ENCODE assay signal across 10 cellular contexts in genomic region chr5:6480133-6481051, GRCh38. TPM values are rescaled to one million over a fixed set of nuclear protein-coding genes. Genes with fewer than 3 reads are reported as not detected.
DNase-seq lines count a peak whose midpoint lies in the region; ATAC-seq, FAIRE-seq and TF ChIP-seq lines count a peak whose summit lies in the region.
"Had no signal": no experiment of that assay in that cellular context is flagged by ENCODE, and none has a peak within 500 bp of the region (broad histone marks: within the 10 kb centered on the region; RNA-seq: fewer than 3 reads in every experiment).

No MANE protein-coding gene starts in this region.

- H3K27ac ChIP-seq in Panc1 (ENCODE audit: low read length) = no peak overlapping the region
- peak overlapping the region in 1 of 4 donors; percentile 55 for H3K27ac ChIP-seq in transverse colon
- H3K27ac ChIP-seq: SK-N-MC had no signal

- H3K4me3 ChIP-seq in Panc1 (ENCODE audit: low read depth in 2 of 2, low read length in 2 of 2) = no peak overlapping the region
- no peak overlapping the region for H3K4me3 ChIP-seq in transverse colon
- H3K4me3 ChIP-seq: SK-N-MC had no signal

- H3K4me1 ChIP-seq in Panc1 (ENCODE audit: control insufficient read depth, insufficient read depth, low read length) (no peaks in the 10 kb centered on the region), transverse colon (no peaks in the 10 kb centered on the region)

- peak; percentile 27 for ATAC-seq in GM19468 (IDR thresholded peaks at IDR 0.05; ENCODE audit: extremely low read depth, unreplicated experiment)
- ATAC-seq in HG03064 (IDR thresholded peaks at IDR 0.05; ENCODE audit: low read depth, unreplicated experiment) = peak; percentile 55
- ATAC-seq in Panc1 = 0 out of 2 replicates have a peak, but pooled peaks have one; percentile 52
- no peak for ATAC-seq in HG03139 (IDR thresholded peaks at IDR 0.05; ENCODE audit: unreplicated experiment)
- ATAC-seq: CD8-positive, alpha-beta T cell had no signal

- no TSS peak for BruUV-seq in Panc1 (replicated peaks; lab: Mats Ljungman, UMichigan)

- CTCF ChIA-PET in Panc1 (lab: Charles Lee) = no interaction called here

- POLR2A ChIA-PET in Panc1 (lab: Charles Lee) = no interaction called here

- peaks cover under 1% of the 10 kb centered on the region; the same call in 1 of the 2 replicates for H3K27me3 ChIP-seq in Panc1 (ENCODE audit: control insufficient read depth, insufficient read depth, low read length)
- no peaks in the 10 kb centered on the region for H3K27me3 ChIP-seq in transverse colon

- TF ChIP-seq POLR2A in GM12892 (IDR thresholded peaks at IDR 0.05; ENCODE audit: low read depth, low read length) (no peak), transverse colon (IDR thresholded peaks at IDR 0.05) (no peak)

- WGBS in transverse colon (ENCODE audit: low coverage in 1 of 2), 2 donors = 76 to 83% methylated on average over 5 to 15 of the region's 15 CpGs

- H3K9me3 ChIP-seq in Panc1 (ENCODE audit: control insufficient read depth, insufficient read depth, low read depth, low read length) (no peaks in the 10 kb centered on the region), transverse colon (no peaks in the 10 kb centered on the region)

- peak; percentile 61 for FAIRE-seq in GM12892 (lab: Jason Lieb, UNC)
- FAIRE-seq in RCC 7860 (lab: Jason Lieb, UNC) = no peak

- DNase-seq in GM12892 (ENCODE audit: insufficient read length) (peak; percentile 40), Panc1 (ENCODE audit: low read depth, low spot score) (no peak), transverse colon (no peak), RCC 7860 (ENCODE audit: low spot score) (no peak), OCI-M2 (lab: John Stamatoyannopoulos, UW; ENCODE audit: unreplicated experiment) (no peak)
- DNase-seq: CD8-positive, alpha-beta T cell had no signal

- TF ChIP-seq EP300 in transverse colon (IDR thresholded peaks at IDR 0.05; ENCODE audit: low read depth) = no peak

- in situ Hi-C loops in Panc1 (cut with HindIII; ENCODE audit: low pct_unique_long_range_greater_than_20kb, low sequenced_read_pairs) (no loop called here), transverse colon (cut with MboI; ENCODE audit: low pct_ligation_motif_present in 1 of 4, low pct_unique_long_range_greater_than_20kb in 1 of 4, low sequenced_read_pairs in 3 of 4) (no loop called here)

- H3K36me3 ChIP-seq in Panc1 (ENCODE audit: control insufficient read depth, insufficient read depth, low read length) (no peaks in the 10 kb centered on the region), transverse colon (no peaks in the 10 kb centered on the region)

- TF ChIP-seq CTCF in Panc1 (IDR thresholded peaks at IDR 0.05) = no peak
- no peak for TF ChIP-seq CTCF in transverse colon (IDR thresholded peaks at IDR 0.05)

- intact Hi-C loops in Panc1 (cut with micrococcal nuclease; ENCODE audit: unreplicated experiment) (no loop called here), transverse colon (cut with DNase I; ENCODE audit: low total_unique reads) (no loop called here)

RNA-seq across cellular contexts. Expression of gene UBE2QL1, which starts 31.7 kb away (rescaled TPM):
- 0.15 TPM for polyA plus RNA-seq in GM12892 (2012; ENCODE audit: missing spikeins)
- total RNA-seq in Panc1 (2021; ENCODE audit: unreplicated experiment) = not detected
- not detected for polyA plus RNA-seq in Panc1 (2012; ENCODE audit: insufficient read length)
- under 1 TPM in 3 of 4 donors, not detected in 1; 0.37 to 0.96 (median 0.64) TPM for total RNA-seq in transverse colon
